9 cellular contexts compared by ENCODE assay signal in the genomic region with DNA sequence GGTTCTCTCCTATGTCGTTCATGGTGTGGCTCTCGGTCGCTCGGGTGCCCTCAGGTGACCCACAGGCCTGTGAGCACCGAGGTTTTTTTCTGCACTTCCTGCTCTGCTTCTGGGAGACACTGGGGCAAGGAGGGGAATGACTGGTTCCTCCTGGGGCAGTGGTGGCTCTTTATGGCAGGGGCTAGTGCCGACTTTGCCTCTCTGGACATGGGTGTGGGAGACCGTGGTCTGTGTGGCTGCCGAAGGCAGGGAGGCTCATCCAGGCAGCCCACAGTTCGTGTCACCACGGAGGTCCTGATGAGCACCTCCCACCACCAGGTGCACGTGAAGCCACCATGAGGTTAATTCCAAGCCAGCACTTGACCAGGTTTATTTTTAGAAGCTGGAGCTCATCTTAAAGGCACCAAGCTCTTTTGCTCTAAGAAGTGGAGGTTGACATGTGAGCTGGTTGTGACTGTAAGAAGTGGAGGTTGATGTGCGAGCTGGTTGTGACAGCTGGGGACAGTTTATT. TPM values are rescaled to one million over a fixed set of nuclear protein-coding genes. Genes with fewer than 3 reads are reported as not detected.
A peak's percentile ranks its signal among the peaks of the same experiment; 100 is the strongest.
DNase-seq lines count a peak whose midpoint lies in the region; ATAC-seq, FAIRE-seq and TF ChIP-seq lines count a peak whose summit lies in the region.
"Had no signal": no experiment of that assay in that cellular context is flagged by ENCODE, and none has a peak within 500 bp of the region (broad histone marks: within the 10 kb centered on the region; RNA-seq: fewer than 3 reads in every experiment).

No MANE protein-coding gene starts in this region.

- H3K27ac ChIP-seq in KOPT-K1 (ENCODE audit: low read depth, low read length, poor library complexity, severe bottlenecking) (peak overlapping the region; percentile 98), GM12878 (ENCODE audit: control insufficient read depth, insufficient read depth) (no peak overlapping the region)

- no peak overlapping the region for H3K4me2 ChIP-seq in GM12878 (ENCODE audit: control insufficient read depth, insufficient read depth)

- H3K36me3 ChIP-seq in KOPT-K1 (ENCODE audit: insufficient read depth, low read length) (no peaks in the 10 kb centered on the region), GM12878 (ENCODE audit: control insufficient read depth in 2 of 2, insufficient read depth in 2 of 2, low read length in 1 of 2) (no peaks in the 10 kb centered on the region)

- no peak for ATAC-seq in GM12878
- peak; percentile 67 for ATAC-seq in stimulated activated effector memory CD8-positive, alpha-beta T cell treated with anti-CD3 and anti-CD28 coated beads, Interleukin-12 subunit alpha, Interleukin-12 subunit beta, amount 100 ng/mL, for 72 hours
- no peak for ATAC-seq in HG03025 (IDR thresholded peaks at IDR 0.05; ENCODE audit: low FRiP score, unreplicated experiment)
- no peak for ATAC-seq in GM19328 (IDR thresholded peaks at IDR 0.05; ENCODE audit: unreplicated experiment)

- TF ChIP-seq CTCF in GM12878 (IDR thresholded peaks at IDR 0.05 in 2 of 3, conservative IDR thresholded peaks at IDR 0.05 in 1 of 3; ENCODE audit: control insufficient read depth in 2 of 3, extremely low read depth in 1 of 3, insufficient read depth in 1 of 3, low read depth in 3 of 3, low read length in 3 of 3): no peak

- H3K27ac Mint-ChIP-seq in stimulated activated effector memory CD8-positive, alpha-beta T cell treated with anti-CD3 and anti-CD28 coated beads, Interleukin-12 subunit alpha, Interleukin-12 subunit beta, amount 100 ng/mL, for 72 hours: peak overlapping the region; percentile 91

- no peak for TF ChIP-seq POLR2A in GM12878 (IDR thresholded peaks at IDR 0.05; ENCODE audit: low read depth, low read length)

- peak; percentile 69 for DNase-seq in activated effector memory CD4-positive, alpha-beta T cell treated with anti-CD3 and anti-CD28 coated beads, Interleukin-2, amount 50 U/mL, for 16 hours
- no peak for DNase-seq in activated effector memory CD4-positive, alpha-beta T cell treated with Interleukin-2 at 50 U/mL for 16 hours
- DNase-seq in GM12878 (ENCODE audit: low read depth, low spot score) (no peak), iPS-NIHi7 (ENCODE audit: extremely low spot score) (no peak)
- DNase-seq in stimulated activated effector memory CD8-positive, alpha-beta T cell treated with anti-CD3 and anti-CD28 coated beads, Interleukin-12 subunit alpha, Interleukin-12 subunit beta, amount 100 ng/mL, for 72 hours (ENCODE audit: low spot score in 2 of 2): peak in 1 of 2 donors; percentile 68

- no TSS peak for BruUV-seq in GM12878 (replicated peaks; lab: Mats Ljungman, UMichigan)

- intact Hi-C loops in GM12878 (cut with micrococcal nuclease; ENCODE audit: unreplicated experiment): no loop called here

- H3K36me3 Mint-ChIP-seq in stimulated activated effector memory CD8-positive, alpha-beta T cell treated with anti-CD3 and anti-CD28 coated beads, Interleukin-12 subunit alpha, Interleukin-12 subunit beta, amount 100 ng/mL, for 72 hours: peaks cover 4% of the 10 kb centered on the region

- no peaks in the 10 kb centered on the region for H3K9me3 ChIP-seq in KOPT-K1 (ENCODE audit: insufficient read depth, low read length, poor library complexity, severe bottlenecking)
- H3K9me3 ChIP-seq in GM12878 (replicated peaks; ENCODE audit: control insufficient read depth, insufficient read depth, low read length): no peaks in the 10 kb centered on the region

- FAIRE-seq in GM12878 (lab: Jason Lieb, UNC): no peak
- FAIRE-seq: endometrium had no signal

- peak overlapping the region; percentile 11 for H2AFZ ChIP-seq in GM12878 (ENCODE audit: control insufficient read depth, low read depth, low read length)

- CTCF ChIA-PET in GM12878 (lab: Yijun Ruan, JAX): interaction anchor here (1.2 kb wide), 1 partner anchor 20 kb away, joined by 3 read pairs; no protein-coding TSS in a partner anchor

- POLR2A ChIA-PET in GM12878 (lab: Charles Lee): no interaction called here

- in situ Hi-C loops in GM12878 (cut with MboI): no loop called here

- SMC1A ChIA-PET in GM12878 (lab: Charles Lee; ENCODE audit: uncharacterized antibody, unreplicated experiment): no interaction called here

- no peak for TF ChIP-seq EP300 in GM12878 (IDR thresholded peaks at IDR 0.05; ENCODE audit: borderline replicate concordance in 1 of 2, control insufficient read depth in 1 of 2, low read depth in 2 of 2, low read length in 2 of 2)

- H4K20me1 ChIP-seq in GM12878 (ENCODE audit: control insufficient read depth, insufficient read depth): no peaks in the 10 kb centered on the region

- H3K4me3 ChIP-seq in GM12878: no peak overlapping the region

- H3K9ac ChIP-seq in GM12878 (ENCODE audit: control insufficient read depth, insufficient read depth, low read length): no peak overlapping the region

- RAD21 ChIA-PET in GM12878 (lab: Charles Lee; ENCODE audit: unreplicated experiment): no interaction called here

- no peaks in the 10 kb centered on the region for H3K27me3 ChIP-seq in GM12878 (replicated peaks in 1 of 2; ENCODE audit: control insufficient read depth in 2 of 2, insufficient read depth in 2 of 2, low read length in 1 of 2)

- no peak for TF ChIP-seq RAD21 in GM12878 (IDR thresholded peaks at IDR 0.05; ENCODE audit: insufficient read depth, low read depth, low read length)

- WGBS in GM12878 (ENCODE audit: insufficient coverage, insufficient replicate concordance, low lambda C conversion rate, missing lambda C conversion rate): 21% methylated on average over 12 of the region's 12 CpGs

- peaks cover 35% of the 10 kb centered on the region for H3K4me1 Mint-ChIP-seq in stimulated activated effector memory CD8-positive, alpha-beta T cell treated with anti-CD3 and anti-CD28 coated beads, Interleukin-12 subunit alpha, Interleukin-12 subunit beta, amount 100 ng/mL, for 72 hours

- H3K79me2 ChIP-seq in GM12878 (ENCODE audit: control insufficient read depth, insufficient read depth, low read length): no peaks in the 10 kb centered on the region

- H3K4me3 Mint-ChIP-seq in stimulated activated effector memory CD8-positive, alpha-beta T cell treated with anti-CD3 and anti-CD28 coated beads, Interleukin-12 subunit alpha, Interleukin-12 subunit beta, amount 100 ng/mL, for 72 hours: peak overlapping the region; percentile 58

- peaks cover 3% of the 10 kb centered on the region; the same call in 1 of the 2 replicates for H3K4me1 ChIP-seq in GM12878 (ENCODE audit: control insufficient read depth, insufficient read depth, low read length)

- H3K9me3 Mint-ChIP-seq in stimulated activated effector memory CD8-positive, alpha-beta T cell treated with anti-CD3 and anti-CD28 coated beads, Interleukin-12 subunit alpha, Interleukin-12 subunit beta, amount 100 ng/mL, for 72 hours: no peaks in the 10 kb centered on the region

TF ChIP-seq in GM12878, 131 proteins besides CTCF, POLR2A, EP300 and RAD21:
- no peak for TF ChIP-seq POLR2AphosphoS5 (IDR thresholded peaks at IDR 0.05; ENCODE audit: low read length)
- TF ChIP-seq MEF2A (IDR thresholded peaks at IDR 0.05; ENCODE audit: insufficient read depth, low read depth, low read length): 0 out of 2 replicates have a peak, but pooled peaks have one; percentile 22
- TF ChIP-seq EED (IDR thresholded peaks at IDR 0.05; ENCODE audit: low read depth): peak; percentile 15; the same call in 1 of the 2 replicates
- TF ChIP-seq RUNX3 (IDR thresholded peaks at IDR 0.05; ENCODE audit: low read length): peak; percentile 21; the same call in 1 of the 2 replicates
- peak in 1 of 2 experiments; percentile 44; a peak in 1 of 4 replicates for TF ChIP-seq BHLHE40 (IDR thresholded peaks at IDR 0.05; ENCODE audit: borderline replicate concordance in 1 of 2, low read depth in 2 of 2, low read length in 1 of 2)
TF ChIP-seq in GM12878: peak in this region for 4.

RNA-seq across cellular contexts. Expression of a gene that starts 24.7 kb away (rescaled TPM):
- not detected in 2 replicates for total RNA-seq in GM12878 (2013; cell fraction: nucleolus; rRNA removed)
- total RNA-seq in GM12878 (2014; rRNA removed): not detected in 2 replicates
- not detected in 2 replicates for total RNA-seq in GM12878 (2014; rRNA removed; fragmentation: Illumina TruSeq; extraction: Trizol)
- 0.16 and 0.21 TPM in 2 replicates for total RNA-seq in GM12878 (2021)
- polyA plus RNA-seq in GM12878 (2011; ENCODE audit: low read depth): 0.46 TPM
- not detected in 2 replicates for polyA plus RNA-seq in GM12878 (2011; rRNA removed)
- not detected in 2 replicates for polyA plus RNA-seq in GM12878 (2011; cell fraction: cytosol; rRNA removed)
- polyA plus RNA-seq in GM12878 (2011; cell fraction: nucleus; rRNA removed): not detected in 2 replicates
- 1.1 and 2.0 TPM in 2 replicates for polyA plus RNA-seq in GM12878 (2012)
- polyA plus RNA-seq in GM12878 (2014; fragmentation: Illumina TruSeq; extraction: Trizol): not detected in 2 replicates
- polyA plus RNA-seq in GM12878 (2014; fragmentation: Nextera tagmentation; extraction: Ambion mirVana): not detected
- 0.42 TPM in 1 of 2 replicates, not detected in the other for polyA plus RNA-seq in GM12878 (2014; rRNA removed)
- under 1 TPM in 1 of 2 experiments, not detected in 1; 0.10 TPM for polyA plus RNA-seq in GM12878 (2016; fragmentation: Nextera tagmentation; extraction: Ambion mirVana)
- polyA minus RNA-seq in GM12878 (2011; rRNA and poly(A)+ RNA removed): not detected in 2 replicates
- not detected in 2 replicates for polyA minus RNA-seq in GM12878 (2011; cell fraction: cytosol; rRNA and poly(A)+ RNA removed)
- not detected in 2 replicates for polyA minus RNA-seq in GM12878 (2011; cell fraction: nucleus; rRNA and poly(A)+ RNA removed)
